ENCODE assay signal across 29 cellular contexts in genomic region chr10:23804125-23804524, GRCh38.
"Had no signal": no experiment of that assay in that cellular context is flagged by ENCODE, and none has a peak within 500 bp of the region (broad histone marks: within the 10 kb centered on the region; RNA-seq: fewer than 3 reads in every experiment).

No MANE protein-coding gene starts in this region.

- DNase-seq: activated CD4-positive, alpha-beta memory T cell treated with anti-CD3 and anti-CD28 coated beads, Interleukin-2, amount 10 ng/mL, durations not matched to agents 7 days and 5 days; activated CD4-positive, alpha-beta T cell treated with anti-CD3 and anti-CD28 coated beads for 1 hour; activated CD4-positive, alpha-beta T cell treated with anti-CD3 and anti-CD28 coated beads for 36 hours; activated CD4-positive, alpha-beta T cell treated with anti-CD3 and anti-CD28 coated beads, Interleukin-2, amount 10 ng/mL, durations not matched to agents 7 days and 5 days; activated CD4-positive, alpha-beta T cell treated with anti-CD3 and anti-CD28 coated beads, Interleukin-2, amount 50 U/mL, for 48 hours; activated CD4-positive, CD25-positive, alpha-beta regulatory T cell; activated CD8-positive, alpha-beta memory T cell treated with anti-CD3 and anti-CD28 coated beads for 24 hours; activated CD8-positive, alpha-beta memory T cell treated with anti-CD3 and anti-CD28 coated beads, Interleukin-2, amount 10 ng/mL, durations not matched to agents 7 days and 5 days; activated CD8-positive, alpha-beta memory T cell treated with anti-CD3 and anti-CD28 coated beads, Interleukin-2, amount 50 U/mL, for 48 hours; activated CD8-positive, alpha-beta T cell treated with anti-CD3 and anti-CD28 coated beads, Interleukin-2, amount 10 ng/mL, durations not matched to agents 7 days and 5 days; activated effector memory CD4-positive, alpha-beta T cell treated with Interleukin-2 at 50 U/mL for 16 hours; activated gamma-delta T cell; activated naive CD4-positive, alpha-beta T cell treated with anti-CD3 and anti-CD28 coated beads, Interleukin-2, amount 10 ng/mL, durations not matched to agents 7 days and 5 days; activated naive CD4-positive, alpha-beta T cell treated with Interleukin-2 at 50 U/mL for 16 hours; activated naive CD8-positive, alpha-beta T cell treated with anti-CD3 and anti-CD28 coated beads, Interleukin-2, amount 10 ng/mL, durations not matched to agents 7 days and 5 days; activated naive CD8-positive, alpha-beta T cell treated with anti-CD3 and anti-CD28 coated beads, Interleukin-2, amount 50 U/mL, for 24 hours; activated T-cell treated with anti-CD3 and anti-CD28 coated beads, Interleukin-2, amount 50 U/mL, for 24 hours; activated T-cell treated with anti-CD3 and anti-CD28 coated beads, Interleukin-2, amount 50 U/mL, for 48 hours; amygdala; anterior cingulate cortex; central memory CD4-positive, alpha-beta T cell; T-helper 1 cell; T-helper 2 cell; T-helper 9 cell; WERI-Rb-1 had no signal

- H3K27ac ChIP-seq: ascending aorta, cardiac muscle cell, WERI-Rb-1 had no signal

- ATAC-seq: activated CD4-positive, alpha-beta T cell treated with anti-CD3 and anti-CD28 coated beads for 36 hours; activated CD4-positive, CD25-positive, alpha-beta regulatory T cell treated with anti-CD3 and anti-CD28 coated beads, Interleukin-2, amount 50 U/mL, for 24 hours; activated CD8-positive, alpha-beta memory T cell treated with anti-CD3 and anti-CD28 coated beads, Interleukin-2, amount 10 ng/mL, durations not matched to agents 7 days and 5 days; activated CD8-positive, alpha-beta T cell treated with anti-CD3 and anti-CD28 coated beads, Interleukin-2, amount 10 ng/mL, durations not matched to agents 7 days and 5 days; activated naive CD8-positive, alpha-beta T cell treated with anti-CD3 and anti-CD28 coated beads, Interleukin-2, amount 50 U/mL, for 24 hours; WTC11 had no signal

- H3K36me3 ChIP-seq: ascending aorta, cardiac muscle cell, WERI-Rb-1 had no signal

- H3K4me1 ChIP-seq: ascending aorta had no signal

- H3K9me3 ChIP-seq: ascending aorta had no signal

- H3K4me3 ChIP-seq: ascending aorta, cardiac muscle cell had no signal

- H3K27me3 ChIP-seq: ascending aorta, cardiac muscle cell had no signal
